ENCODE assay signal across 21 cellular contexts in the genomic region with DNA sequence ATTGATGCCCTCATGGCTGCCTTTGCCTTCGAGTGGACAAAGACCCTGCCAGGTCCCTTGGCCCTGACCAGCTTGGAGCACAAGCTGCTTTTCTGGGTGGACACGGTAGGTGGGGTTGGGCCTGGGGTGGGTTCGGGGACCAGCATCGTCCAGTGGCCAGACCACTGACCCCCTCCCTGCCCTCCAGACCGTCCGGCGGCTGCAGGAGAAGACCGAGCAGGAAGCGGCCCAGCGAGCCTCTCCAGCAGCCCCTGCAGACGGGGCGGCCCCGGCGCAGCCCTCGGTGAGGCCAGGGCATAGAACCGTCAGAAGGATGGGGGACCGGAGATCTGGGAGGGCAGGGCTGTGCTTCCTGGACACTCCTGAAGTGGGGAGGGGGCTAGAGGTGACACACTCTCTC. TPM values are rescaled to one million over a fixed set of nuclear protein-coding genes. Genes with fewer than 3 reads are reported as not detected.
"Had no signal": no experiment of that assay in that cellular context is flagged by ENCODE, and none has a peak within 500 bp of the region (broad histone marks: within the 10 kb centered on the region; RNA-seq: fewer than 3 reads in every experiment).

No MANE protein-coding gene starts in this region.

- DNase-seq: activated B cell treated with CpG ODN at 0.5 μM for 24 hours; activated CD4-positive, alpha-beta T cell treated with anti-CD3 and anti-CD28 coated beads for 4 hours; activated CD4-positive, alpha-beta T cell treated with anti-CD3 and anti-CD28 coated beads, Interleukin-2, amount 50 U/mL, for 1 hour; activated CD4-positive, alpha-beta T cell treated with anti-CD3 and anti-CD28 coated beads, Interleukin-2, amount 50 U/mL, for 4 hours; activated CD8-positive, alpha-beta memory T cell treated with anti-CD3 and anti-CD28 coated beads, Interleukin-2, amount 50 U/mL, for 4 hours; activated effector memory CD4-positive, alpha-beta T cell treated with Interleukin-2 at 50 U/mL for 16 hours; activated gamma-delta T cell; activated naive CD8-positive, alpha-beta T cell treated with anti-CD3 and anti-CD28 coated beads, Interleukin-2, amount 10 ng/mL, durations not matched to agents 7 days and 5 days; activated T-cell treated with anti-CD3 and anti-CD28 coated beads for 4 hours; amygdala; anterior cingulate cortex; brain microvascular endothelial cell; central memory CD4-positive, alpha-beta T cell; T-helper 9 cell had no signal

- H3K4me1 ChIP-seq: breast epithelium had no signal

- H3K36me3 ChIP-seq: brain microvascular endothelial cell, breast epithelium had no signal

- H3K27ac ChIP-seq: body of pancreas, brain microvascular endothelial cell, breast epithelium, VCaP had no signal

- H3K9me3 ChIP-seq: body of pancreas, breast epithelium had no signal

- H3K27me3 ChIP-seq: body of pancreas, brain microvascular endothelial cell, breast epithelium had no signal

- H3K4me3 ChIP-seq: body of pancreas, breast epithelium had no signal

- FAIRE-seq: astrocyte, TTC549 had no signal

RNA-seq across cellular contexts. Expression of gene CAMSAP3, which starts 10.6 kb away (rescaled TPM):
- total RNA-seq: cardiac septum had no signal

RNA-seq across cellular contexts. Expression of gene PCP2, which starts 27.2 kb away (rescaled TPM):
- total RNA-seq: activated CD8-positive, alpha-beta memory T cell treated with anti-CD3 and anti-CD28 coated beads for 36 hours; astrocyte; body of pancreas; cardiac septum had no signal
